ENCODE assay signal across 18 cellular contexts in genomic region chr7:26642416-26642815, GRCh38.
DNase-seq lines count a peak whose midpoint lies in the region; ATAC-seq, FAIRE-seq and TF ChIP-seq lines count a peak whose summit lies in the region.
"Had no signal": no experiment of that assay in that cellular context is flagged by ENCODE, and none has a peak within 500 bp of the region (broad histone marks: within the 10 kb centered on the region; RNA-seq: fewer than 3 reads in every experiment).

No MANE protein-coding gene starts in this region.

- no peak overlapping the region for H3K56ac ChIP-seq in H9 (ENCODE audit: insufficient read length, low read depth, low read length)
- H3K56ac ChIP-seq in H1 (replicated peaks; ENCODE audit: insufficient read length, low read depth, low read length), result peak overlapping the region; percentile 99

- no peaks in the 10 kb centered on the region for H3K27me3 ChIP-seq in H9 (ENCODE audit: insufficient read depth, low read length)
- no peaks in the 10 kb centered on the region for H3K27me3 ChIP-seq in GM12878 (replicated peaks in 1 of 2; ENCODE audit: control insufficient read depth in 2 of 2, insufficient read depth in 2 of 2, low read length in 1 of 2)
- 0 out of 7 replicates have a peak, but pooled peaks cover 0 to 2% (median 0%) of the 10 kb centered on the region in 4 experiments for H3K27me3 ChIP-seq in H1 (replicated peaks in 1 of 4; ENCODE audit: control insufficient read depth in 3 of 4, extremely low read depth in 1 of 4, insufficient read depth in 3 of 4, low read length in 3 of 4)
- H3K27me3 ChIP-seq: BLaER1 treated with 17β-estradiol and CSF1 and Interleukin-3, amounts not matched to agents 10 nM and 100 nM had no signal

- FAIRE-seq in GM12878 (lab: Jason Lieb, UNC) (no peak), H1 (lab: Jason Lieb, UNC) (no peak), urothelium cell line (lab: Jason Lieb, UNC) (peak; percentile 100)
- FAIRE-seq: GM18507 had no signal

- H2BK5ac ChIP-seq in H9 (ENCODE audit: insufficient read length, low read length) (no peak overlapping the region), H1 (ENCODE audit: low read depth, low read length) (no peak overlapping the region)

- no peak overlapping the region for H3K14ac ChIP-seq in H9 (ENCODE audit: insufficient read depth, low read length)
- H3K14ac ChIP-seq in H1 (ENCODE audit: insufficient read length), result no peak overlapping the region

- H3K27ac ChIP-seq in H9 (ENCODE audit: insufficient read length, low read depth, low read length) (no peak overlapping the region), GM12878 (ENCODE audit: control insufficient read depth, insufficient read depth) (no peak overlapping the region), H1 (ENCODE audit: low read depth, low read length) (no peak overlapping the region)
- H3K27ac ChIP-seq: BLaER1 treated with 17β-estradiol and CSF1 and Interleukin-3, amounts not matched to agents 10 nM and 100 nM had no signal

- no peak overlapping the region for H2BK15ac ChIP-seq in H9 (ENCODE audit: low read depth, low read length)
- no peak overlapping the region for H2BK15ac ChIP-seq in H1 (ENCODE audit: low read length)

- TF ChIP-seq RAD21 in GM12878 (IDR thresholded peaks at IDR 0.05; ENCODE audit: insufficient read depth, low read depth, low read length), result no peak
- no peak for TF ChIP-seq RAD21 in H1 (IDR thresholded peaks at IDR 0.05 in 1 of 2, conservative IDR thresholded peaks at IDR 0.05 in 1 of 2; ENCODE audit: low read depth in 2 of 2, low read length in 2 of 2)

- RAD21 ChIA-PET in GM12878 (lab: Charles Lee; ENCODE audit: unreplicated experiment), result no interaction called here

- H3K23ac ChIP-seq in H9 (ENCODE audit: insufficient read length, low read depth, low read length) (no peak overlapping the region), H1 (ENCODE audit: insufficient read length) (no peak overlapping the region)

- no peak overlapping the region for H3K4me3 Mint-ChIP-seq in H9
- H3K4me3 Mint-ChIP-seq: B cell; CD8-positive, alpha-beta T cell had no signal

- no peak overlapping the region for H3K27ac Mint-ChIP-seq in H9
- H3K27ac Mint-ChIP-seq: B cell; CD8-positive, alpha-beta T cell had no signal

- H3K27me3 Mint-ChIP-seq in H9 (ENCODE audit: low read depth), result no peaks in the 10 kb centered on the region; the same call in 1 of the 2 replicates
- H3K27me3 Mint-ChIP-seq: B cell had no signal

- intact Hi-C loops in GM12878 (cut with micrococcal nuclease; ENCODE audit: unreplicated experiment), result no loop called here

- H2BK120ac ChIP-seq in H9 (ENCODE audit: low read depth, low read length, poor library complexity, severe bottlenecking) (no peak overlapping the region), H1 (replicated peaks; ENCODE audit: low read depth, low read length) (no peak overlapping the region)

- POLR2A ChIA-PET in GM12878 (lab: Charles Lee) (no interaction called here), H1 (lab: Charles Lee; ENCODE audit: partially characterized antibody) (no interaction called here)

- H3K4ac ChIP-seq in H9 (ENCODE audit: low read depth, low read length) (no peak overlapping the region), H1 (replicated peaks; ENCODE audit: insufficient read length, low read depth, low read length) (no peak overlapping the region)

- no peaks in the 10 kb centered on the region for H4K20me1 ChIP-seq in H9 (ENCODE audit: control insufficient read depth, insufficient read depth, insufficient read length)
- no peaks in the 10 kb centered on the region for H4K20me1 ChIP-seq in GM12878 (ENCODE audit: control insufficient read depth, insufficient read depth)
- H4K20me1 ChIP-seq in H1 (replicated peaks in 1 of 2; ENCODE audit: control insufficient read depth in 1 of 2, insufficient read depth in 2 of 2, low read length in 2 of 2), result peaks cover 0 to 10% of the 10 kb centered on the region in 2 experiments
- H4K20me1 ChIP-seq: BLaER1 treated with 17β-estradiol and CSF1 and Interleukin-3, amounts not matched to agents 10 nM and 100 nM had no signal

- ATAC-seq in GM12878 (no peak), GM21786 (IDR thresholded peaks at IDR 0.05; ENCODE audit: unreplicated experiment) (no peak), HG02610 (IDR thresholded peaks at IDR 0.05; ENCODE audit: unreplicated experiment) (no peak)
- ATAC-seq: CD8-positive, alpha-beta T cell had no signal

- H3K9me3 ChIP-seq in H9 (ENCODE audit: control insufficient read depth, low read depth, low read length) (no peaks in the 10 kb centered on the region), GM12878 (replicated peaks; ENCODE audit: control insufficient read depth, insufficient read depth, low read length) (no peaks in the 10 kb centered on the region), H1 (ENCODE audit: insufficient read depth in 2 of 2, low read depth in 1 of 2, low read length in 1 of 2) (no peaks in the 10 kb centered on the region)
- H3K9me3 ChIP-seq: BLaER1 treated with 17β-estradiol and CSF1 and Interleukin-3, amounts not matched to agents 10 nM and 100 nM; HAP-1 had no signal

- H4K8ac ChIP-seq in H9 (replicated peaks; ENCODE audit: insufficient read length, low read depth, low read length) (peak overlapping the region; percentile 0), H1 (ENCODE audit: extremely low read depth, insufficient read depth, low read length) (no peak overlapping the region)

- H3K23me2 ChIP-seq in H9 (ENCODE audit: insufficient read length, low read depth, low read length, poor library complexity, severe bottlenecking), result no peaks in the 10 kb centered on the region
- H3K23me2 ChIP-seq in H1 (ENCODE audit: low read depth, low read length), result peaks cover 13% of the 10 kb centered on the region

- no peak overlapping the region for H2AFZ ChIP-seq in H9 (ENCODE audit: low read length)
- no peak overlapping the region for H2AFZ ChIP-seq in GM12878 (ENCODE audit: control insufficient read depth, low read depth, low read length)
- H2AFZ ChIP-seq in H1 (ENCODE audit: low read length), result no peak overlapping the region

- no peak overlapping the region for H3T11ph ChIP-seq in H9 (ENCODE audit: low read length)

- in situ Hi-C loops in GM12878 (cut with MboI), result no loop called here

- no TSS peak for BruUV-seq in GM12878 (replicated peaks; lab: Mats Ljungman, UMichigan)

- WGBS in H9 (ENCODE audit: extremely low coverage, insufficient read length, low lambda C conversion rate), result 100% methylated on average over 1 of the region's 3 CpGs
- WGBS in GM12878 (ENCODE audit: insufficient coverage, insufficient replicate concordance, low lambda C conversion rate, missing lambda C conversion rate), result 97% methylated on average over 3 of the region's 3 CpGs
- 96% methylated on average over 3 of the region's 3 CpGs; no CpG with 5 or more reads in 1 of the 2 experiments for WGBS in H1 (ENCODE audit: extremely low coverage in 1 of 2, insufficient coverage in 1 of 2, insufficient read length in 1 of 2, insufficient replicate concordance in 2 of 2, low coverage in 1 of 2, low lambda C conversion rate in 2 of 2, missing lambda C conversion rate in 1 of 2), 2 experiments

- no peaks in the 10 kb centered on the region for H3K79me2 ChIP-seq in H9 (ENCODE audit: insufficient read depth, low read length)
- H3K79me2 ChIP-seq in GM12878 (ENCODE audit: control insufficient read depth, insufficient read depth, low read length), result no peaks in the 10 kb centered on the region
- H3K79me2 ChIP-seq in H1 (ENCODE audit: control insufficient read depth in 1 of 2, insufficient read depth in 2 of 2, low read length in 2 of 2), result no peaks in the 10 kb centered on the region

- DNase-seq in H9, result no peak
- DNase-seq in GM12878 (ENCODE audit: low read depth, low spot score), result no peak
- DNase-seq in H1 (ENCODE audit: low read depth in 1 of 2, low spot score in 2 of 2), result no peak
- no peak for DNase-seq in urothelium cell line (ENCODE audit: low spot score)
- DNase-seq in activated naive CD4-positive, alpha-beta T cell treated with Interleukin-2 at 50 U/mL for 16 hours, result no peak
- DNase-seq: Calu3; CD8-positive, alpha-beta T cell; DMS79 treated with DMSO at 0.1 percent for 48 hours; GF-D8; GOT3; Kasumi-1; KBM-7 had no signal

- TF ChIP-seq POLR2A in GM12878 (IDR thresholded peaks at IDR 0.05; ENCODE audit: low read depth, low read length) (no peak), H1 (IDR thresholded peaks at IDR 0.05; ENCODE audit: control extremely low read depth in 1 of 2, low read depth in 2 of 2, low read length in 2 of 2) (no peak)

- no peaks in the 10 kb centered on the region for H3K4me1 ChIP-seq in H9 (ENCODE audit: insufficient read depth, low read length)
- H3K4me1 ChIP-seq in GM12878 (ENCODE audit: control insufficient read depth, insufficient read depth, low read length), result no peaks in the 10 kb centered on the region
- H3K4me1 ChIP-seq in H1 (replicated peaks in 1 of 4; ENCODE audit: control insufficient read depth in 3 of 4, insufficient read depth in 4 of 4, low read length in 3 of 4), result no peaks in the 10 kb centered on the region
- H3K4me1 ChIP-seq: BLaER1 treated with 17β-estradiol and CSF1 and Interleukin-3, amounts not matched to agents 10 nM and 100 nM; HAP-1 had no signal

- H3K4me3 ChIP-seq in GM12878 (no peak overlapping the region), H1 (ENCODE audit: extremely low read depth in 1 of 4, insufficient read depth in 2 of 4, low read depth in 3 of 4, low read length in 4 of 4) (no peak overlapping the region)
- H3K4me3 ChIP-seq: BLaER1 treated with 17β-estradiol and CSF1 and Interleukin-3, amounts not matched to agents 10 nM and 100 nM; HAP-1 had no signal

- no peaks in the 10 kb centered on the region for H3K4me1 Mint-ChIP-seq in H9
- H3K4me1 Mint-ChIP-seq: B cell had no signal

- no peaks in the 10 kb centered on the region for H3K36me3 ChIP-seq in GM12878 (ENCODE audit: control insufficient read depth in 2 of 2, insufficient read depth in 2 of 2, low read length in 1 of 2)
- H3K36me3 ChIP-seq in H1 (ENCODE audit: control insufficient read depth in 2 of 4, insufficient read depth in 4 of 4, low read length in 3 of 4), result no peaks in the 10 kb centered on the region
- H3K36me3 ChIP-seq: BLaER1 treated with 17β-estradiol and CSF1 and Interleukin-3, amounts not matched to agents 10 nM and 100 nM; HAP-1 had no signal

- H3K9ac ChIP-seq in H9 (ENCODE audit: extremely low read depth, insufficient read length, low read length) (no peak overlapping the region), GM12878 (ENCODE audit: control insufficient read depth, insufficient read depth, low read length) (no peak overlapping the region), H1 (replicated peaks in 1 of 4; ENCODE audit: extremely low read depth in 1 of 4, low read depth in 3 of 4, low read length in 3 of 4) (0 out of 7 replicates have a peak overlapping the region, but pooled peaks of 1 of the 4 experiments have one; percentile 29)
- H3K9ac ChIP-seq: BLaER1 treated with 17β-estradiol and CSF1 and Interleukin-3, amounts not matched to agents 10 nM and 100 nM had no signal

- no peaks in the 10 kb centered on the region for H3K9me3 Mint-ChIP-seq in H9
- H3K9me3 Mint-ChIP-seq: CD8-positive, alpha-beta T cell had no signal

- no peak overlapping the region for H2BK12ac ChIP-seq in H9 (ENCODE audit: insufficient read length, low read depth, low read length)
- H2BK12ac ChIP-seq in H1 (ENCODE audit: low read depth, low read length), result peak overlapping the region; percentile 10; the same call in 1 of the 2 replicates

- H3K4me2 ChIP-seq in H9 (ENCODE audit: insufficient read depth, insufficient read length, low read length) (no peak overlapping the region), GM12878 (ENCODE audit: control insufficient read depth, insufficient read depth) (no peak overlapping the region), H1 (ENCODE audit: insufficient read depth in 1 of 2, low read depth in 2 of 2, low read length in 2 of 2) (no peak overlapping the region)
- H3K4me2 ChIP-seq: BLaER1 treated with 17β-estradiol and CSF1 and Interleukin-3, amounts not matched to agents 10 nM and 100 nM had no signal

- H3K18ac ChIP-seq in H9 (ENCODE audit: insufficient read length, low read depth, low read length) (no peak overlapping the region), H1 (ENCODE audit: extremely low read depth, low read length) (no peak overlapping the region)

- no peak overlapping the region for H4K91ac ChIP-seq in H9 (ENCODE audit: insufficient read length, low read depth, low read length)
- peak overlapping the region; percentile 97 for H4K91ac ChIP-seq in H1 (replicated peaks; ENCODE audit: insufficient read length, low read length)

- SMC1A ChIA-PET in GM12878 (lab: Charles Lee; ENCODE audit: uncharacterized antibody, unreplicated experiment), result no interaction called here

- no peaks in the 10 kb centered on the region for H3K36me3 Mint-ChIP-seq in H9 (ENCODE audit: insufficient read depth in 1 of 3, low read depth in 3 of 3)
- H3K36me3 Mint-ChIP-seq: CD8-positive, alpha-beta T cell had no signal

- no peaks in the 10 kb centered on the region for H3K79me1 ChIP-seq in H9 (ENCODE audit: insufficient read depth, low read depth, low read length, poor library complexity, severe bottlenecking)
- no peaks in the 10 kb centered on the region for H3K79me1 ChIP-seq in H1 (ENCODE audit: low read depth, low read length)

- CTCF ChIA-PET in GM12878 (lab: Yijun Ruan, JAX), result no interaction called here
- CTCF ChIA-PET in H1 (lab: Charles Lee; ENCODE audit: partially characterized antibody), result no interaction called here

- H2AK5ac ChIP-seq in H9 (ENCODE audit: insufficient read length, low read length) (no peak overlapping the region), H1 (ENCODE audit: low read depth, low read length) (peak overlapping the region; percentile 7; the same call in 1 of the 2 replicates)

- H2BK20ac ChIP-seq in H9 (ENCODE audit: low read depth, low read length, poor library complexity, severe bottlenecking), result no peak overlapping the region
- no peak overlapping the region for H2BK20ac ChIP-seq in H1 (ENCODE audit: low read length)

- TF ChIP-seq EP300 in GM12878 (IDR thresholded peaks at IDR 0.05; ENCODE audit: borderline replicate concordance in 1 of 2, control insufficient read depth in 1 of 2, low read depth in 2 of 2, low read length in 2 of 2), result no peak
- TF ChIP-seq EP300 in H1 (IDR thresholded peaks at IDR 0.05; ENCODE audit: borderline replicate concordance in 1 of 2, low read depth in 2 of 2, low read length in 2 of 2), result no peak

- H4K5ac ChIP-seq in H9 (ENCODE audit: insufficient read length, low read depth, low read length) (no peak overlapping the region), H1 (ENCODE audit: insufficient read length, low read depth, low read length) (no peak overlapping the region)

- TF ChIP-seq CTCF in H9 (conservative IDR thresholded peaks at IDR 0.05), result no peak
- no peak for TF ChIP-seq CTCF in GM12878 (IDR thresholded peaks at IDR 0.05 in 2 of 3, conservative IDR thresholded peaks at IDR 0.05 in 1 of 3; ENCODE audit: control insufficient read depth in 2 of 3, extremely low read depth in 1 of 3, insufficient read depth in 1 of 3, low read depth in 3 of 3, low read length in 3 of 3)
- TF ChIP-seq CTCF in H1 (IDR thresholded peaks at IDR 0.05; ENCODE audit: control extremely low read depth in 1 of 3, insufficient read depth in 1 of 3, low read depth in 1 of 3, low read length in 3 of 3), result no peak
